In the genomic region with DNA sequence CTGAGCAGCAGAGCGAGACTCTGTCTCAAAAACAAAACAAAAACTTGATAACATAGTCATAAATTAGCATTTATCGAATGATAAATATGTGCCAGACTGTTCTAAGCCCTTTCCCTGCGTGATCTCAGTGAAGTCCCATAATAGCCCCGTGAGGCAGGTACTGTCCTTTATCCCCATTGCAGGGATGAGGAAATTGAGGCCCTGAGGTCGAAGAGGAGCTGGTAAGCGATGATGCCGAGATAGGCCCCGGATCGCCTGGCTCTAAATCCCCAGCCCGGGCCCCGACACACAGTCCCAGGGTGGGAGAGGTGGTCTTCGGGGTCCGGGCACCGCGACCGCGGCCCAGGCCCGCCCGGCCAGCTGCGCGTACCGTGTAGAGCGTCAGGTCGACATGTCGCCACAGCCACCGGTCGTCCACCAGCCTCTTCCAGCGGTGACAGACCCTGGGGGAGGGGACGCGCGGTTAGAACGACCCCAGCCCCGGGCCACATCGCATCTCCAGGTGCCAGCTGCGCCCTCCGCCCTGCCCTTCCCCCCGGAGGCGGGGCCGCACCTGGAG, we compare ENCODE assay signal across 8 cellular contexts. TPM values are rescaled to one million over a fixed set of nuclear protein-coding genes. Genes with fewer than 3 reads are reported as not detected.
DNase-seq lines count a peak whose midpoint lies in the region; ATAC-seq, FAIRE-seq and TF ChIP-seq lines count a peak whose summit lies in the region.

No MANE protein-coding gene starts in this region.

- no peak for FAIRE-seq in pancreas (lab: Jason Lieb, UNC)

- H3K27me3 ChIP-seq in Peyer's patch (no peaks in the 10 kb centered on the region), pancreas (no peaks in the 10 kb centered on the region)

- H3K4me3 ChIP-seq in GM12864 (ENCODE audit: low read depth, low read length) (peak overlapping the region; percentile 99), Peyer's patch (peak overlapping the region; percentile 84 to 96 (median 86)), epithelial cell of proximal tubule (ENCODE audit: low read depth, low read length) (peak overlapping the region; percentile 94), pancreas (peak overlapping the region; percentile 61 to 99 (median 82))

- intact Hi-C loops in pancreas (cut with DNase I): no loop called here

- peaks cover 0 to 7% (median 0%) of the 10 kb centered on the region in 3 donors for H3K36me3 ChIP-seq in Peyer's patch
- H3K36me3 ChIP-seq in pancreas: no peaks in the 10 kb centered on the region

- H3K4me1 ChIP-seq in Peyer's patch (peaks cover 0 to 22% (median 13%) of the 10 kb centered on the region in 4 donors), pancreas (peaks cover 7 to 14% (median 8%) of the 10 kb centered on the region in 3 donors)

- H3K9me3 ChIP-seq in Peyer's patch (peaks cover 0 to 6% (median 0%) of the 10 kb centered on the region in 4 donors), pancreas (no peaks in the 10 kb centered on the region)

- TF ChIP-seq CTCF in GM12864 (IDR thresholded peaks at IDR 0.05; ENCODE audit: low read depth, low read length, missing control alignments): no peak
- no peak for TF ChIP-seq CTCF in Peyer's patch (IDR thresholded peaks at IDR 0.05)
- TF ChIP-seq CTCF in epithelial cell of proximal tubule (conservative IDR thresholded peaks at IDR 0.05; ENCODE audit: low read depth, low read length): no peak
- no peak for TF ChIP-seq CTCF in pancreas (IDR thresholded peaks at IDR 0.05)

- DNase-seq in GM12864 (ENCODE audit: low read depth) (no peak), Peyer's patch (no peak), epithelial cell of proximal tubule (ENCODE audit: low read depth) (no peak), pancreas (peak in 1 of 6 donors; percentile 82), activated gamma-delta T cell treated with Interleukin-2 at 50 U/mL for 16 hours (no peak)
- DNase-seq in activated CD4-positive, alpha-beta T cell treated with anti-CD3 and anti-CD28 coated beads, Interleukin-2, amount 50 U/mL, for 1 hour: no peak

- 3 to 4% methylated on average over 34 to 39 of the region's 39 CpGs for WGBS in pancreas, 2 donors

- H3K27ac ChIP-seq in Peyer's patch (peak overlapping the region; percentile 87 to 99 (median 95)), pancreas (peak overlapping the region; percentile 87 to 94 (median 91))

- ATAC-seq in pancreas: no peak
- no peak for ATAC-seq in GM19455 (IDR thresholded peaks at IDR 0.05; ENCODE audit: unreplicated experiment)
- no peak for ATAC-seq in HG03439 (IDR thresholded peaks at IDR 0.05; ENCODE audit: unreplicated experiment)

- TF ChIP-seq POLR2A in Peyer's patch (IDR thresholded peaks at IDR 0.05): no peak

RNA-seq across cellular contexts. Expression of a gene that starts 0.6 kb away (rescaled TPM):
- total RNA-seq in Peyer's patch (10 to 100 TPM; 39.8 to 87.9 (median 70.8) TPM), epithelial cell of proximal tubule (23.9 and 26.7 TPM in 2 replicates), pancreas (10 to 100 TPM in 1 of 6 donors, 1 to 10 TPM in 5; 6.5 to 12.5 (median 7.0) TPM)
- 10 to 100 TPM; 16.6 to 20.5 TPM for polyA plus RNA-seq in pancreas

RNA-seq across cellular contexts. Expression of a gene that starts 9.5 kb away (rescaled TPM):
- 100 to 1,000 TPM; 177 to 258 (median 207) TPM for total RNA-seq in Peyer's patch
- 534 and 748 TPM in 2 replicates for total RNA-seq in epithelial cell of proximal tubule
- total RNA-seq in pancreas: 100 to 1,000 TPM in 2 of 6 donors, 10 to 100 TPM in 4; 57.5 to 117 (median 87.5) TPM
- 100 to 1,000 TPM; 361 to 440 TPM for polyA plus RNA-seq in pancreas

RNA-seq across cellular contexts. Expression of a gene that starts 16.9 kb away (rescaled TPM):
- 10 to 100 TPM; 35.7 to 89.1 (median 61.1) TPM for total RNA-seq in Peyer's patch
- 114 and 195 TPM in 2 replicates for total RNA-seq in epithelial cell of proximal tubule
- total RNA-seq in pancreas: 10 to 100 TPM; 15.1 to 28.4 (median 22.0) TPM
- 10 to 100 TPM; 42.4 to 92.8 TPM for polyA plus RNA-seq in pancreas

RNA-seq across cellular contexts. Expression of a gene that starts 49.7 kb away (rescaled TPM):
- total RNA-seq in Peyer's patch (10 to 100 TPM in 3 of 4 donors, 1 to 10 TPM in 1; 6.8 to 20.6 (median 14.8) TPM), epithelial cell of proximal tubule (3.8 and 7.7 TPM in 2 replicates), pancreas (10 to 100 TPM in 1 of 6 donors, 1 to 10 TPM in 5; 2.3 to 10.2 (median 4.0) TPM)
- 1 to 10 TPM; 5.1 to 6.1 TPM for polyA plus RNA-seq in pancreas
